18 cellular contexts compared by ENCODE assay signal in the genomic region with DNA sequence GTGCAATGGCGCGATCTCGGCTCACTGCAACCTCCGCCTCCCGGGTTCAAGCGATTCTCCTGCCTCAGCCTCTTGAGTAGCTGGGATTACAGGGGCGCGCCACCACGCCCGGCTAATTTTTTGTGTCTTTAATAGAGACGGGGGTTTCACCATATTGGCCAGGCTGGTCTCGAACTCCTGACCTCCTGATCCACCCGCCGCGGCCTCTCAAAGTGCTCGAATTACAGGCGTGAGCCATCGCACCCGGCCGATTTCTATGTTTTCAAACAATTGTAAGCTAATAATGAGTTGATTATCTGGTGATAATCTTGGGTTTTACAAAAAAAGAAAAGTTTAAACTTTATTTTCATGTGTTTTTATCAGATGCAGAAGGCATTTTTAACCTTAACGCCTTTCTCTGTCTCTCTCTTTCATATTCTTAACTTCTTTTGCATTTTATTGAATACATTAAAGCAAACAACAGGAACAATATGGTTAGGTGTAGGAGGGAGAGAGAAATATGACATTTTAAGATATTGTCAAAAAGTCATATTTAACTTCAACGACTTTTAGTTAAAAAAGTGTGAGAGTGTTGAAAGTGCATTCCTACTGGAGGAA. TPM values are rescaled to one million over a fixed set of nuclear protein-coding genes. Genes with fewer than 3 reads are reported as not detected.
DNase-seq lines count a peak whose midpoint lies in the region; ATAC-seq and TF ChIP-seq lines count a peak whose summit lies in the region.
"Had no signal": no experiment of that assay in that cellular context is flagged by ENCODE, and none has a peak within 500 bp of the region (broad histone marks: within the 10 kb centered on the region; RNA-seq: fewer than 3 reads in every experiment).

No MANE protein-coding gene starts in this region.

- intact Hi-C loops in Right ventricle myocardium inferior (cut with DNase I): loop anchor here (5.0 to 10.0 kb wide), 4 partner anchors 309 to 1351 kb away; no protein-coding TSS in a partner anchor
- intact Hi-C loops in cardiac septum (cut with DNase I): loop anchor here (5.0 kb wide), 3 partner anchors 221 to 516 kb away; no protein-coding TSS in a partner anchor
- intact Hi-C loops in dorsolateral prefrontal cortex (cut with DNase I): loop anchor here (10.0 kb wide), 2 partner anchors 599 to 609 kb away; no protein-coding TSS in a partner anchor
- intact Hi-C loops in CD4-positive, alpha-beta T cell (cut with DNase I, micrococcal nuclease): no loop called here

- H3K9me3 ChIP-seq in muscle layer of colon (ENCODE audit: low read length): no peaks in the 10 kb centered on the region
- no peaks in the 10 kb centered on the region for H3K9me3 ChIP-seq in thoracic aorta
- peaks cover 21% of the 10 kb centered on the region for H3K9me3 ChIP-seq in CD4-positive, alpha-beta T cell (ENCODE audit: control insufficient read depth, low read length)

- TF ChIP-seq CTCF in dorsolateral prefrontal cortex (IDR thresholded peaks at IDR 0.05 in 54 of 56, conservative IDR thresholded peaks at IDR 0.05 in 2 of 56; ENCODE audit: low read depth in 1 of 56, partially characterized antibody in 56 of 56): no peak
- no peak for TF ChIP-seq CTCF in thoracic aorta (IDR thresholded peaks at IDR 0.05)
- no peak for TF ChIP-seq CTCF in CD4-positive, alpha-beta T cell (IDR thresholded peaks at IDR 0.05)

- peaks cover 26% of the 10 kb centered on the region for H3K4me1 Mint-ChIP-seq in activated naive CD8-positive, alpha-beta T cell treated with anti-CD3 and anti-CD28 coated beads, Interleukin-2, amount 50 U/mL, for 24 hours
- H3K4me1 Mint-ChIP-seq in CD4-positive, alpha-beta T cell (ENCODE audit: low read depth): peaks cover 41% of the 10 kb centered on the region

- H3K9ac ChIP-seq in muscle layer of colon (ENCODE audit: low read length): peak overlapping the region; percentile 88

- no peaks in the 10 kb centered on the region for H3K4me1 ChIP-seq in muscle layer of colon (ENCODE audit: insufficient read depth, low read length)
- no peaks in the 10 kb centered on the region for H3K4me1 ChIP-seq in thoracic aorta (ENCODE audit: control insufficient read depth in 1 of 2, low read depth in 2 of 2)

- ATAC-seq in Right ventricle myocardium inferior (no peak), thoracic aorta (ENCODE audit: insufficient number of reproducible peaks, low FRiP score, low read depth) (no peak)
- no peak for ATAC-seq in activated naive CD8-positive, alpha-beta T cell treated with anti-CD3 and anti-CD28 coated beads, Interleukin-2, amount 50 U/mL, for 24 hours
- no peak for ATAC-seq in CD4-positive, alpha-beta T cell (ENCODE audit: poor library complexity)
- ATAC-seq: Panc1, T-cell had no signal

- peaks cover 0 to 75% (median 38%) of the 10 kb centered on the region in 45 donors for H3K27me3 ChIP-seq in dorsolateral prefrontal cortex
- H3K27me3 ChIP-seq in muscle layer of colon (ENCODE audit: control insufficient read depth in 1 of 2, insufficient read depth in 2 of 2, low read length in 2 of 2): no peaks in the 10 kb centered on the region
- H3K27me3 ChIP-seq in thoracic aorta (replicated peaks; ENCODE audit: insufficient read depth): no peaks in the 10 kb centered on the region
- peaks cover 85% of the 10 kb centered on the region for H3K27me3 ChIP-seq in CD4-positive, alpha-beta T cell (ENCODE audit: control insufficient read depth, insufficient read depth, low read length)

- peaks cover 7% of the 10 kb centered on the region for H3K36me3 Mint-ChIP-seq in activated naive CD8-positive, alpha-beta T cell treated with anti-CD3 and anti-CD28 coated beads, Interleukin-2, amount 50 U/mL, for 24 hours (ENCODE audit: low read depth)
- peaks cover 10% of the 10 kb centered on the region for H3K36me3 Mint-ChIP-seq in CD4-positive, alpha-beta T cell (ENCODE audit: low read depth)

- POLR2A ChIA-PET in CD4-positive, alpha-beta T cell (lab: Charles Lee): no interaction called here

- peaks cover 17% of the 10 kb centered on the region for H3K9me3 Mint-ChIP-seq in activated naive CD8-positive, alpha-beta T cell treated with anti-CD3 and anti-CD28 coated beads, Interleukin-2, amount 50 U/mL, for 24 hours
- H3K9me3 Mint-ChIP-seq in CD4-positive, alpha-beta T cell: peaks cover 3% of the 10 kb centered on the region
- H3K9me3 Mint-ChIP-seq: dendritic cell treated with granulocyte-macrophage colony-stimulating factor and Interleukin-4, amounts not matched to agents 40 ng/mL and 50 ng/mL, for 4 days had no signal

- CTCF ChIA-PET in CD4-positive, alpha-beta T cell (lab: Charles Lee): no interaction called here

- DNase-seq in Right ventricle myocardium inferior (ENCODE audit: missing footprints) (peak; percentile 57), cardiac septum (ENCODE audit: low spot score) (no peak), dorsolateral prefrontal cortex (no peak), thoracic aorta (ENCODE audit: low spot score) (no peak), occipital lobe (lab: John Stamatoyannopoulos, UW) (no peak)
- no peak for DNase-seq in activated naive CD8-positive, alpha-beta T cell treated with anti-CD3 and anti-CD28 coated beads, Interleukin-2, amount 50 U/mL, for 24 hours
- DNase-seq in CD4-positive, alpha-beta T cell: no peak
- DNase-seq: activated CD4-positive, alpha-beta T cell treated with anti-CD3 and anti-CD28 coated beads for 1 hour; activated naive CD8-positive, alpha-beta T cell treated with anti-CD3 and anti-CD28 coated beads for 36 hours; activated T-cell treated with anti-CD3 and anti-CD28 coated beads for 4 hours; CD8-positive, alpha-beta memory T cell; midbrain; NCI-H1930; stimulated activated CD4-positive, alpha-beta T cell treated with anti-CD3 and anti-CD28 coated beads, Interleukin-2, amount 100 ng/mL, for 48 hours; T-cell had no signal

- H3K27ac ChIP-seq in dorsolateral prefrontal cortex: peak overlapping the region in 42 of 59 donors; percentile 0 to 99 (median 87)
- H3K27ac ChIP-seq in muscle layer of colon (ENCODE audit: low read depth, low read length): peak overlapping the region; percentile 99
- no peak overlapping the region for H3K27ac ChIP-seq in thoracic aorta
- H3K27ac ChIP-seq in CD4-positive, alpha-beta T cell (ENCODE audit: low read depth, low read length): no peak overlapping the region

- H3K36me3 ChIP-seq in muscle layer of colon (ENCODE audit: insufficient read depth, low read length) (no peaks in the 10 kb centered on the region), thoracic aorta (no peaks in the 10 kb centered on the region)

- H3K27me3 Mint-ChIP-seq in activated naive CD8-positive, alpha-beta T cell treated with anti-CD3 and anti-CD28 coated beads, Interleukin-2, amount 50 U/mL, for 24 hours: peaks cover 88% of the 10 kb centered on the region
- peaks cover 100% of the 10 kb centered on the region for H3K27me3 Mint-ChIP-seq in CD4-positive, alpha-beta T cell

- H3K4me3 ChIP-seq in dorsolateral prefrontal cortex (peak overlapping the region in 53 of 59 donors; percentile 9 to 87 (median 74)), muscle layer of colon (ENCODE audit: low read depth in 1 of 2, low read length in 2 of 2) (peak overlapping the region; percentile 82 to 91), thoracic aorta (peak overlapping the region; percentile 89)

- no peak overlapping the region for H3K4me3 Mint-ChIP-seq in activated naive CD8-positive, alpha-beta T cell treated with anti-CD3 and anti-CD28 coated beads, Interleukin-2, amount 50 U/mL, for 24 hours
- no peak overlapping the region for H3K4me3 Mint-ChIP-seq in CD4-positive, alpha-beta T cell
- H3K4me3 Mint-ChIP-seq: activated naive CD8-positive, alpha-beta T cell treated with anti-CD3 and anti-CD28 coated beads for 36 hours; dendritic cell treated with granulocyte-macrophage colony-stimulating factor and Interleukin-4, amounts not matched to agents 40 ng/mL and 50 ng/mL, for 4 days had no signal

- H3K27ac Mint-ChIP-seq in activated naive CD8-positive, alpha-beta T cell treated with anti-CD3 and anti-CD28 coated beads, Interleukin-2, amount 50 U/mL, for 24 hours: no peak overlapping the region
- no peak overlapping the region for H3K27ac Mint-ChIP-seq in CD4-positive, alpha-beta T cell
- H3K27ac Mint-ChIP-seq: activated naive CD8-positive, alpha-beta T cell treated with anti-CD3 and anti-CD28 coated beads for 36 hours; dendritic cell treated with granulocyte-macrophage colony-stimulating factor and Interleukin-4, amounts not matched to agents 40 ng/mL and 50 ng/mL, for 4 days; T-cell had no signal

RNA-seq across cellular contexts. Expression of a gene that starts 3.2 kb away (rescaled TPM):
- 45.4 TPM for total RNA-seq in Right ventricle myocardium inferior
- 40.3 TPM for total RNA-seq in cardiac septum
- 10 to 100 TPM; 23.7 to 65.2 (median 44.8) TPM for total RNA-seq in dorsolateral prefrontal cortex
- 10 to 100 TPM; 46.4 to 57.2 TPM for total RNA-seq in thoracic aorta
- total RNA-seq in occipital lobe: 151 TPM
- not detected for total RNA-seq in CD4-positive, alpha-beta T cell
- total RNA-seq: activated naive CD8-positive, alpha-beta T cell treated with anti-CD3 and anti-CD28 coated beads for 36 hours; CD8-positive, alpha-beta memory T cell had no signal

Comparison
In these comparisons a context has a peak if more than half of its experiments do, and no peak if none do; other contexts are left out.
1. H3K27ac ChIP-seq: peak in dorsolateral prefrontal cortex (42 of 59) and muscle layer of colon (single experiment); none in thoracic aorta (0 of 2) and CD4-positive, alpha-beta T cell (single experiment).
2. RNA of a gene that starts 3.2 kb away (total RNA-seq): 151 TPM in occipital lobe (single experiment), 46.4 to 57.2 TPM in thoracic aorta, 45.4 TPM in Right ventricle myocardium inferior (single experiment), 23.7 to 65.2 TPM in dorsolateral prefrontal cortex and 40.3 TPM in cardiac septum (single experiment); not detected in CD4-positive, alpha-beta T cell; every median in the first group is over 10 times any median in the second.
3. intact Hi-C loops: an anchor here in Right ventricle myocardium inferior (5.0 to 10.0 kb wide), cardiac septum (5.0 kb wide) and dorsolateral prefrontal cortex (10.0 kb wide); none called in CD4-positive, alpha-beta T cell.
4. Peak in every context shown above with its lines, with median percentiles within 50 percentile points of each other: H3K4me3 ChIP-seq.